1 cellular context compared by ENCODE assay signal in genomic region chr12:121888083-121888477, GRCh38.
TF ChIP-seq lines count a peak whose summit lies in the region.

No MANE protein-coding gene starts in this region.

TF ChIP-seq in GM12878, 131 proteins besides CTCF, POLR2A, EP300 and RAD21:
- TF ChIP-seq YBX1 (IDR thresholded peaks at IDR 0.05) (no peak), ZBTB11 (CRISPR knock-in tag; IDR thresholded peaks at IDR 0.05) (0 out of 2 replicates have a peak, but pooled peaks have one; percentile 2), ZNF217 (IDR thresholded peaks at IDR 0.05) (peak; percentile 21; the same call in 1 of the 2 replicates), SMAD1 (IDR thresholded peaks at IDR 0.05; ENCODE audit: low read depth, partially characterized antibody) (peak; percentile 39)
TF ChIP-seq in GM12878: peak in this region for 3.
